ENCODE assay signal across 1 cellular context in the genomic region with DNA sequence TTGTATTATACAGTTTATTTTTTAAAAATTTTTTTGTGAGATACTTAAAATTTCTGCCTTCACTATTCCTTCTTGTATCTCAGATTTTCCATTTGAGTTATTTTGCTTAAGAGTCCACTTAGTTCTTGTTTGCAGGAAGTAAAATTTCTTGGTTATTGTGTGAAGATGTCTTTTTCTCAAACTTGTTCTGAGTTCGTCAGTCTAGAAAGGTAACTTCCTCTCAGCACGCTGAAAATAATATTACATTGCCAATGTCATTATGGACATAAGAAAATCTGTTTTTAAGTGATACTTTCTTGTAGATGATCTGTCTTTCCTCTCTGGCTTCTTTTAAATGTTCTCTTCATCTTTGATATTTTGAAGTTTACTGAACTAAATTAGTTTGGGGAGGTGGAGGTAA.
A peak's percentile ranks its signal among the peaks of the same experiment; 100 is the strongest.
TF ChIP-seq lines count a peak whose summit lies in the region.

No MANE protein-coding gene starts in this region.

TF ChIP-seq in K562, 482 proteins besides CTCF, POLR2A, EP300 and RAD21 (continued from another document):
- TF ChIP-seq ZNF592 (IDR thresholded peaks at IDR 0.05) (no peak), MYBL2 (IDR thresholded peaks at IDR 0.05; ENCODE audit: low read depth) (no peak), MYBL2 (CRISPR knock-in tag; IDR thresholded peaks at IDR 0.05; ENCODE audit: borderline replicate concordance) (no peak), HMG20A (CRISPR knock-in tag; conservative IDR thresholded peaks at IDR 0.05) (0 out of 2 replicates have a peak, but pooled peaks have one; percentile 9), PPARD (CRISPR knock-in tag; IDR thresholded peaks at IDR 0.05) (0 out of 2 replicates have a peak, but pooled peaks have one; percentile 62), ZNF785 (CRISPR knock-in tag; IDR thresholded peaks at IDR 0.05) (0 out of 2 replicates have a peak, but pooled peaks have one; percentile 47), ZNF140 (CRISPR knock-in tag; IDR thresholded peaks at IDR 0.05) (0 out of 2 replicates have a peak, but pooled peaks have one; percentile 32)
- TF ChIP-seq, protein P1, sequence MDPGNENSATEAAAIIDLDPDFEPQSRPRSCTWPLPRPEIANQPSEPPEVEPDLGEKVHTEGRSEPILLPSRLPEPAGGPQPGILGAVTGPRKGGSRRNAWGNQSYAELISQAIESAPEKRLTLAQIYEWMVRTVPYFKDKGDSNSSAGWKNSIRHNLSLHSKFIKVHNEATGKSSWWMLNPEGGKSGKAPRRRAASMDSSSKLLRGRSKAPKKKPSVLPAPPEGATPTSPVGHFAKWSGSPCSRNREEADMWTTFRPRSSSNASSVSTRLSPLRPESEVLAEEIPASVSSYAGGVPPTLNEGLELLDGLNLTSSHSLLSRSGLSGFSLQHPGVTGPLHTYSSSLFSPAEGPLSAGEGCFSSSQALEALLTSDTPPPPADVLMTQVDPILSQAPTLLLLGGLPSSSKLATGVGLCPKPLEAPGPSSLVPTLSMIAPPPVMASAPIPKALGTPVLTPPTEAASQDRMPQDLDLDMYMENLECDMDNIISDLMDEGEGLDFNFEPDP (CRISPR knock-in tag; IDR thresholded peaks at IDR 0.05) = 0 out of 2 replicates have a peak, but pooled peaks have one; percentile 20
